Comparison of ENCODE assay signal across 12 cellular contexts in the genomic region with DNA sequence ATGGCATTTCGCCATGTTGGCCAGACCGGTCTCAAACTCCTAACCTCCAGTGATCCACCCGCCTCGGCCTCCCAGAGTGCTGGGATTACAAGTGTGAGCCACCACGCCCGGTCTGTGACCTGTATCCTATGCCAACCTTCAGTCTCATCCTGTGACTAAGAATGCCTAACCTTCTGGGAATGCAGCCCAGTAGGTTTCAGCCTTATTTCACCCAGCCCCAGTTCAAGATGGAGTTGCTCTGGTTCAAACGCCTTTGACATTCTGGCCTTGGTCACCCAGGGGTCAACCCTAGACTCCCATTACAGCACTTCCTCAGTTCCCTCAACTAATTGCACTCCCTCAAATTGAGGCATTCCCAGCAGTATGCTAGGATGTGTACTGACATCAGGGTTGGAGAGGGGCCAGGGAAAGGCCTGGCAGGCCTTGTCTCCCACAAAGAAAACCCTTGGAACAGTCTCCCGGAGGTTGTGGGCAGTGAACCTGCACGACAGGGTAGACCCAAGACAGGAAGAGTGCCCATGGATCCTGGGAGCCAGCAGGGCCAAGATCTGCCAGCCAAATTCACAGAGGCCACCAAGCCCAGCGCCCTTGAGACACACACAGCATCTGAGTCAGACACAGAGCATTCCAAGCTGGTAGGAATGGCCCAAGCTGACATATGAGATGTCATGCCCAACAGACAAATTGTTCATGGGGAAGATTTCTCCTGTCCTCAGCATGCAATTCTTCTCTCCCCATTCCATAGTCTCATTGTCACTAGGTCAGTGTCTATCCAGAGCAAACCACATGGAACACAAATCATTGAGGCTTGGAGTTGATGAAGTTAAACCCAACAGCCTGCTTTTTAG. TPM values are rescaled to one million over a fixed set of nuclear protein-coding genes. Genes with fewer than 3 reads are reported as not detected.
DNase-seq lines count a peak whose midpoint lies in the region; ATAC-seq and TF ChIP-seq lines count a peak whose summit lies in the region.
"Had no signal": no experiment of that assay in that cellular context is flagged by ENCODE, and none has a peak within 500 bp of the region (broad histone marks: within the 10 kb centered on the region; RNA-seq: fewer than 3 reads in every experiment).

No MANE protein-coding gene starts in this region.

- DNase-seq in HS-5 (ENCODE audit: low read depth) (peak; percentile 19), MCF 10A (ENCODE audit: unreplicated experiment) (peak; percentile 79), iris pigment epithelial cell (ENCODE audit: low read depth) (peak; percentile 32), thoracic aorta (ENCODE audit: low spot score) (no peak), COLO829 (ENCODE audit: low spot score) (no peak), superior temporal gyrus (ENCODE audit: extremely low spot score) (no peak), H7 (no peak)
- DNase-seq in activated CD8-positive, alpha-beta T cell treated with anti-CD3 and anti-CD28 coated beads for 36 hours = no peak
- DNase-seq: activated naive CD8-positive, alpha-beta T cell treated with anti-CD3 and anti-CD28 coated beads for 36 hours; stimulated activated CD8-positive, alpha-beta memory T cell treated with anti-CD3 and anti-CD28 coated beads, Interleukin-4, amount 100 ng/mL, for 48 hours; WERI-Rb-1 had no signal

- no peak overlapping the region for H3K4me3 Mint-ChIP-seq in MCF 10A (ENCODE audit: unreplicated experiment)
- H3K4me3 Mint-ChIP-seq in activated CD8-positive, alpha-beta T cell treated with anti-CD3 and anti-CD28 coated beads for 36 hours = no peak overlapping the region
- H3K4me3 Mint-ChIP-seq: activated naive CD8-positive, alpha-beta T cell treated with anti-CD3 and anti-CD28 coated beads for 36 hours had no signal

- H3K36me3 ChIP-seq in thoracic aorta (no peaks in the 10 kb centered on the region), H7 (replicated peaks; ENCODE audit: control insufficient read depth, insufficient read depth, low read length) (no peaks in the 10 kb centered on the region)
- H3K36me3 ChIP-seq: WERI-Rb-1 had no signal

- H3K9me3 ChIP-seq in thoracic aorta = no peaks in the 10 kb centered on the region

- H3K9me3 Mint-ChIP-seq in MCF 10A (ENCODE audit: unreplicated experiment) = no peaks in the 10 kb centered on the region
- H3K9me3 Mint-ChIP-seq in activated CD8-positive, alpha-beta T cell treated with anti-CD3 and anti-CD28 coated beads for 36 hours = no peaks in the 10 kb centered on the region
- H3K9me3 Mint-ChIP-seq: activated naive CD8-positive, alpha-beta T cell treated with anti-CD3 and anti-CD28 coated beads for 36 hours had no signal

- intact Hi-C loops in MCF 10A (cut with micrococcal nuclease) = no loop called here
- intact Hi-C loops in activated CD8-positive, alpha-beta T cell treated with anti-CD3 and anti-CD28 coated beads for 36 hours (cut with micrococcal nuclease) = no loop called here

- CTCF ChIA-PET in MCF 10A (lab: Yijun Ruan, JAX) = no interaction called here
- CTCF ChIA-PET in activated CD8-positive, alpha-beta T cell treated with anti-CD3 and anti-CD28 coated beads for 36 hours (lab: Charles Lee) = no interaction called here

- BruUV-seq in MCF 10A (replicated peaks; lab: Mats Ljungman, UMichigan) = no TSS peak

- H3K4me1 ChIP-seq in thoracic aorta (ENCODE audit: control insufficient read depth in 1 of 2, low read depth in 2 of 2) = peaks cover 6 to 18% of the 10 kb centered on the region in 2 donors

- no peaks in the 10 kb centered on the region for H3K27me3 ChIP-seq in thoracic aorta (replicated peaks; ENCODE audit: insufficient read depth)
- H3K27me3 ChIP-seq in H7 (ENCODE audit: control insufficient read depth, insufficient read depth, low read length) = no peaks in the 10 kb centered on the region
- H3K27me3 ChIP-seq: hepatocyte had no signal

- H3K27ac ChIP-seq in thoracic aorta = peak overlapping the region; percentile 41 to 65
- H3K27ac ChIP-seq: hepatocyte, WERI-Rb-1 had no signal

- POLR2A ChIA-PET in MCF 10A (lab: Yijun Ruan, JAX) = interaction anchor here (1.0 kb wide), 1 partner anchor 20 kb away, joined by 3 read pairs; no protein-coding TSS in a partner anchor
- POLR2A ChIA-PET in activated CD8-positive, alpha-beta T cell treated with anti-CD3 and anti-CD28 coated beads for 36 hours (lab: Charles Lee) = no interaction called here

- peaks cover 41% of the 10 kb centered on the region for H3K4me1 Mint-ChIP-seq in MCF 10A (ENCODE audit: insufficient read depth, unreplicated experiment)
- H3K4me1 Mint-ChIP-seq in activated CD8-positive, alpha-beta T cell treated with anti-CD3 and anti-CD28 coated beads for 36 hours (ENCODE audit: low read depth) = no peaks in the 10 kb centered on the region

- no peaks in the 10 kb centered on the region for H3K27me3 Mint-ChIP-seq in MCF 10A (ENCODE audit: insufficient read depth, unreplicated experiment)
- H3K27me3 Mint-ChIP-seq in activated CD8-positive, alpha-beta T cell treated with anti-CD3 and anti-CD28 coated beads for 36 hours = no peaks in the 10 kb centered on the region
- H3K27me3 Mint-ChIP-seq: activated naive CD8-positive, alpha-beta T cell treated with anti-CD3 and anti-CD28 coated beads for 36 hours had no signal

- H3K36me3 Mint-ChIP-seq in MCF 10A (ENCODE audit: insufficient read depth, unreplicated experiment) = peaks cover 28% of the 10 kb centered on the region
- no peaks in the 10 kb centered on the region for H3K36me3 Mint-ChIP-seq in activated CD8-positive, alpha-beta T cell treated with anti-CD3 and anti-CD28 coated beads for 36 hours (ENCODE audit: low read depth)
- H3K36me3 Mint-ChIP-seq: activated naive CD8-positive, alpha-beta T cell treated with anti-CD3 and anti-CD28 coated beads for 36 hours had no signal

- ATAC-seq in thoracic aorta (ENCODE audit: insufficient number of reproducible peaks, low FRiP score, low read depth) = no peak
- ATAC-seq in activated CD8-positive, alpha-beta T cell treated with anti-CD3 and anti-CD28 coated beads for 36 hours = no peak

- peak overlapping the region; percentile 89 for H3K27ac Mint-ChIP-seq in MCF 10A (ENCODE audit: low read depth, unreplicated experiment)
- no peak overlapping the region for H3K27ac Mint-ChIP-seq in activated CD8-positive, alpha-beta T cell treated with anti-CD3 and anti-CD28 coated beads for 36 hours
- H3K27ac Mint-ChIP-seq: activated naive CD8-positive, alpha-beta T cell treated with anti-CD3 and anti-CD28 coated beads for 36 hours had no signal

- no peak for TF ChIP-seq CTCF in MCF 10A (IDR thresholded peaks at IDR 0.05; ENCODE audit: unreplicated experiment)
- no peak for TF ChIP-seq CTCF in thoracic aorta (IDR thresholded peaks at IDR 0.05)
- no peak for TF ChIP-seq CTCF in activated CD8-positive, alpha-beta T cell treated with anti-CD3 and anti-CD28 coated beads for 36 hours (IDR thresholded peaks at IDR 0.05)

- no peak overlapping the region for H3K4me3 ChIP-seq in thoracic aorta
- no peak overlapping the region for H3K4me3 ChIP-seq in H7 (ENCODE audit: insufficient read depth, low read depth, low read length)
- H3K4me3 ChIP-seq: hepatocyte had no signal

RNA-seq across cellular contexts. Expression of gene SMU1, which starts 24.9 kb away (rescaled TPM):
- total RNA-seq in MCF 10A (2022) = 17.2 and 19.3 TPM in 2 replicates
- total RNA-seq in thoracic aorta = 10 to 100 TPM; 14.9 to 19.0 TPM
- total RNA-seq in activated CD8-positive, alpha-beta T cell treated with anti-CD3 and anti-CD28 coated beads for 36 hours = 10 to 100 TPM; 23.8 to 23.9 TPM
- total RNA-seq in H7 (2014; rRNA removed; shearing (Covaris generic)) = 30.4 and 33.7 TPM in 2 replicates

Comparison
In these comparisons a context has a peak if more than half of its experiments do, and no peak if none do; other contexts are left out.
1. DNase-seq: peak in HS-5 (single experiment), MCF 10A (single experiment) and iris pigment epithelial cell (single experiment); none in thoracic aorta (single experiment), COLO829 (single experiment), superior temporal gyrus (single experiment), activated CD8-positive, alpha-beta T cell treated with anti-CD3 and anti-CD28 coated beads for 36 hours (single experiment) and H7 (single experiment).